1 cellular context compared by ENCODE assay signal in genomic region chr6:149082320-149082719, GRCh38.
A peak's percentile ranks its signal among the peaks of the same experiment; 100 is the strongest.
TF ChIP-seq lines count a peak whose summit lies in the region.

No MANE protein-coding gene starts in this region.

TF ChIP-seq in GM12878, 131 proteins besides CTCF, POLR2A, EP300 and RAD21 (continued from another document):
- TF ChIP-seq CEBPZ (IDR thresholded peaks at IDR 0.05; ENCODE audit: low read depth, low read length) (no peak), MYB (IDR thresholded peaks at IDR 0.05; ENCODE audit: borderline replicate concordance, low read depth, low read length) (no peak), NRF1 (conservative IDR thresholded peaks at IDR 0.05; ENCODE audit: low read depth, low read length) (no peak), CREM (IDR thresholded peaks at IDR 0.05; ENCODE audit: low read depth) (no peak), RUNX3 (IDR thresholded peaks at IDR 0.05; ENCODE audit: low read length) (no peak), ZNF207 (IDR thresholded peaks at IDR 0.05; ENCODE audit: borderline replicate concordance) (no peak), CBX5 (IDR thresholded peaks at IDR 0.05; ENCODE audit: low read depth) (0 out of 2 replicates have a peak, but pooled peaks have one; percentile 51), MTA2 (IDR thresholded peaks at IDR 0.05; ENCODE audit: low read depth) (no peak), MEF2B (IDR thresholded peaks at IDR 0.05; ENCODE audit: partially characterized antibody, poor library complexity, severe bottlenecking) (no peak), SKIL (IDR thresholded peaks at IDR 0.05; ENCODE audit: low read depth, poor library complexity, severe bottlenecking) (peak; percentile 53)
